ENCODE assay signal across 9 cellular contexts in genomic region chr1:59083946-59084865, GRCh38.
DNase-seq lines count a peak whose midpoint lies in the region; ATAC-seq, FAIRE-seq and TF ChIP-seq lines count a peak whose summit lies in the region.
"Had no signal": no experiment of that assay in that cellular context is flagged by ENCODE, and none has a peak within 500 bp of the region (broad histone marks: within the 10 kb centered on the region; RNA-seq: fewer than 3 reads in every experiment).

No MANE protein-coding gene starts in this region.

- peaks cover 30% of the 10 kb centered on the region for H3K4me1 ChIP-seq in keratinocyte (ENCODE audit: control insufficient read depth, extremely low read depth, insufficient read depth, low read length)
- peaks cover 7% of the 10 kb centered on the region for H3K4me1 ChIP-seq in thymus (ENCODE audit: control insufficient read depth, insufficient read depth, low read length)

- H3K9me1 ChIP-seq in keratinocyte (ENCODE audit: control insufficient read depth, extremely low read depth, insufficient read depth, low read length) = no peaks in the 10 kb centered on the region

- H3K27me3 ChIP-seq in keratinocyte (ENCODE audit: control insufficient read depth, extremely low read depth, insufficient read depth, low read length) (no peaks in the 10 kb centered on the region), thymus (ENCODE audit: control insufficient read depth, insufficient read depth) (no peaks in the 10 kb centered on the region)

- no peaks in the 10 kb centered on the region for H3K9me3 Mint-ChIP-seq in activated naive CD4-positive, alpha-beta T cell treated with anti-CD3 and anti-CD28 coated beads for 36 hours
- H3K9me3 Mint-ChIP-seq in activated naive CD8-positive, alpha-beta T cell treated with anti-CD3 and anti-CD28 coated beads, Interleukin-2, amount 50 U/mL, for 24 hours = peaks cover 5% of the 10 kb centered on the region

- H3K27ac Mint-ChIP-seq in activated naive CD4-positive, alpha-beta T cell treated with anti-CD3 and anti-CD28 coated beads for 36 hours = no peak overlapping the region
- peak overlapping the region; percentile 70 for H3K27ac Mint-ChIP-seq in activated naive CD8-positive, alpha-beta T cell treated with anti-CD3 and anti-CD28 coated beads, Interleukin-2, amount 50 U/mL, for 24 hours

- CTCF ChIA-PET in activated naive CD4-positive, alpha-beta T cell treated with anti-CD3 and anti-CD28 coated beads for 36 hours (lab: Charles Lee) = interaction anchor here (0.6 kb wide), 1 partner anchor 263 kb away, joined by 3 read pairs; no protein-coding TSS in a partner anchor

- ATAC-seq in activated naive CD8-positive, alpha-beta T cell treated with anti-CD3 and anti-CD28 coated beads, Interleukin-2, amount 50 U/mL, for 24 hours = no peak

- H3K9me3 ChIP-seq in keratinocyte (ENCODE audit: control insufficient read depth, low read depth, low read length) = no peaks in the 10 kb centered on the region
- H3K9me3 ChIP-seq in thymus (ENCODE audit: control insufficient read depth) = no peaks in the 10 kb centered on the region

- no peaks in the 10 kb centered on the region for H3K36me3 Mint-ChIP-seq in activated naive CD4-positive, alpha-beta T cell treated with anti-CD3 and anti-CD28 coated beads for 36 hours (ENCODE audit: low read depth)
- no peaks in the 10 kb centered on the region for H3K36me3 Mint-ChIP-seq in activated naive CD8-positive, alpha-beta T cell treated with anti-CD3 and anti-CD28 coated beads, Interleukin-2, amount 50 U/mL, for 24 hours (ENCODE audit: low read depth)

- H2AFZ ChIP-seq in keratinocyte (ENCODE audit: control insufficient read depth, low read length) = peak overlapping the region; percentile 46

- peak; percentile 11 for DNase-seq in activated naive CD4-positive, alpha-beta T cell treated with anti-CD3 and anti-CD28 coated beads for 36 hours
- no peak for DNase-seq in activated naive CD4-positive, alpha-beta T cell (lab: John Stamatoyannopoulos, UW)
- no peak for DNase-seq in activated naive CD8-positive, alpha-beta T cell treated with anti-CD3 and anti-CD28 coated beads, Interleukin-2, amount 50 U/mL, for 24 hours
- DNase-seq in keratinocyte (ENCODE audit: low read depth, low spot score) (no peak), MV-4-11 (lab: John Stamatoyannopoulos, UW) (no peak), DMS 273 treated with DMSO at 0.1 percent for 48 hours (lab: John Stamatoyannopoulos, UW) (no peak), GM13977 (ENCODE audit: low spot score) (no peak)
- DNase-seq: NCI-H774 had no signal

- H3K27ac ChIP-seq in keratinocyte (ENCODE audit: control insufficient read depth, insufficient read depth, low read length) (no peak overlapping the region), thymus (ENCODE audit: low read depth) (peak overlapping the region; percentile 60)

- in situ Hi-C loops in GM13977 (cut with MboI; ENCODE audit: low pct_unique_long_range_greater_than_20kb, low sequenced_read_pairs, unreplicated experiment) = no loop called here

- peak; percentile 83 for FAIRE-seq in keratinocyte (lab: Jason Lieb, UNC)

- no peak overlapping the region for H3K4me2 ChIP-seq in keratinocyte (ENCODE audit: control insufficient read depth, extremely low read depth, insufficient read depth, low read depth, low read length)

- intact Hi-C loops in activated naive CD4-positive, alpha-beta T cell treated with anti-CD3 and anti-CD28 coated beads for 36 hours (cut with micrococcal nuclease) = no loop called here

- no peaks in the 10 kb centered on the region for H3K27me3 Mint-ChIP-seq in activated naive CD4-positive, alpha-beta T cell treated with anti-CD3 and anti-CD28 coated beads for 36 hours (ENCODE audit: low read depth)
- no peaks in the 10 kb centered on the region for H3K27me3 Mint-ChIP-seq in activated naive CD8-positive, alpha-beta T cell treated with anti-CD3 and anti-CD28 coated beads, Interleukin-2, amount 50 U/mL, for 24 hours

- H3K4me3 Mint-ChIP-seq in activated naive CD4-positive, alpha-beta T cell treated with anti-CD3 and anti-CD28 coated beads for 36 hours = no peak overlapping the region
- H3K4me3 Mint-ChIP-seq in activated naive CD8-positive, alpha-beta T cell treated with anti-CD3 and anti-CD28 coated beads, Interleukin-2, amount 50 U/mL, for 24 hours = no peak overlapping the region

- no peak overlapping the region for H3K9ac ChIP-seq in keratinocyte (ENCODE audit: control insufficient read depth, extremely low read depth, insufficient read depth, low read length)

- TF ChIP-seq CTCF in keratinocyte (optimal IDR thresholded peaks at IDR 0.05 in 1 of 3, IDR thresholded peaks at IDR 0.05 in 1 of 3, conservative IDR thresholded peaks at IDR 0.05 in 1 of 3; ENCODE audit: extremely low read depth in 1 of 3, insufficient read depth in 2 of 3, low read length in 3 of 3) = no peak
- TF ChIP-seq CTCF in GM13977 (IDR thresholded peaks at IDR 0.05; ENCODE audit: extremely low read depth, insufficient read depth, missing control alignments) = no peak

- H3K4me1 Mint-ChIP-seq in activated naive CD4-positive, alpha-beta T cell treated with anti-CD3 and anti-CD28 coated beads for 36 hours (ENCODE audit: low read depth) = peaks cover 20% of the 10 kb centered on the region
- peaks cover 23% of the 10 kb centered on the region for H3K4me1 Mint-ChIP-seq in activated naive CD8-positive, alpha-beta T cell treated with anti-CD3 and anti-CD28 coated beads, Interleukin-2, amount 50 U/mL, for 24 hours

- H3K36me3 ChIP-seq in keratinocyte (ENCODE audit: control insufficient read depth in 2 of 2, extremely low read depth in 1 of 2, insufficient read depth in 2 of 2, low read length in 2 of 2) = no peaks in the 10 kb centered on the region
- H3K36me3 ChIP-seq in thymus (ENCODE audit: control insufficient read depth, insufficient read depth) = no peaks in the 10 kb centered on the region

- H3K79me2 ChIP-seq in keratinocyte (ENCODE audit: control insufficient read depth, insufficient read depth, low read length) = no peaks in the 10 kb centered on the region

- H4K20me1 ChIP-seq in keratinocyte (ENCODE audit: control insufficient read depth, extremely low read depth, insufficient read depth, low read length) = no peaks in the 10 kb centered on the region

- H3K4me3 ChIP-seq in keratinocyte (ENCODE audit: control insufficient read depth in 2 of 3, extremely low read depth in 1 of 3, insufficient read depth in 2 of 3, low read depth in 1 of 3, low read length in 3 of 3) (no peak overlapping the region), thymus (ENCODE audit: low read length) (no peak overlapping the region)

- WGBS in thymus = 25% methylated on average over 9 of the region's 9 CpGs

- dilution Hi-C loops in keratinocyte (cut with MboI; ENCODE audit: extremely low pct_ligation_motif_present, low sequenced_read_pairs) = no loop called here
